In the genomic region with DNA sequence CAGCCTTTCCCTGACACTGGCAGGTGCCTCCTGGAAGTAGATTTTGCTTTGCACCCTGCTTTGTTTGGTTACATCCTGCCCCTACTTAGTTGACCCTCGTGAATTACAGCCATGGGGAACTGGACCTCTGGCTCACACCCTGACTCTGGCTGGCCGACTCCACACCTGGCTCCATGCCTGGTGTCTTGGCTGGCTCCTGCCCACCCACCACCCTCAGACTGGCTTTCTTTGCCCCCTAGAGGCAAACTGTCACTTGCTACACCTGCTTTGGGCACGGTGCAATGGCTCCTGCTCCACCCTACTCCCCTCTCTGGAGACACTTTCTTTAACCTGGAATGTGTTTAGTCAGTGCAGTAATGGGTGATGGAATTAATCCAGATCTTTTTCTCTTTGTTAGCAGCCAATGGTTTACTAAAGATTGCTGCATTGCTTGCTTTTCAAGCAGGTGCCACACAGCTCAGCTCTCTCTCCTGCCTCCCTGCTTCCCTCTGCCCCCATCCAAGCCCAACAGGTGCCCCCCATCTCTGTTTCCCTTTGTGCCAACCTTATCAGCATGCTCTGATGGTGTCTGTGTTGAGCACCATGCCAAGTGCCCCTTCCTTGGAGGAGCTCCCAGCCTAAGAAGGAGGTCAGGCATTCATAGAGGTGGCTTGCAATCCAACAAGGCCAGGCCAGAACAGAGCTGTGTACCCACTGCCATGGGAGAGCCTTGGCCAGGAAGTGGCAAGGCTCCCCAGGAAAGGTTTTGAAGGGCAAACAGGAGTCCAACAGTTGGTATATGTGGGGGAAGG, we compare ENCODE assay signal across 16 cellular contexts. TPM values are rescaled to one million over a fixed set of nuclear protein-coding genes. Genes with fewer than 3 reads are reported as not detected.
DNase-seq lines count a peak whose midpoint lies in the region; ATAC-seq and TF ChIP-seq lines count a peak whose summit lies in the region.
"Had no signal": no experiment of that assay in that cellular context is flagged by ENCODE, and none has a peak within 500 bp of the region (broad histone marks: within the 10 kb centered on the region; RNA-seq: fewer than 3 reads in every experiment).

No MANE protein-coding gene starts in this region.

- H3K4me3 ChIP-seq in neural progenitor cell (no peak overlapping the region), upper lobe of left lung (no peak overlapping the region)
- H3K4me3 ChIP-seq in CD4-positive, alpha-beta memory T cell (ENCODE audit: low read length in 2 of 2) = no peak overlapping the region
- H3K4me3 ChIP-seq: HAP-1 had no signal

- H3K36me3 ChIP-seq in neural progenitor cell (no peaks in the 10 kb centered on the region), upper lobe of left lung (no peaks in the 10 kb centered on the region)
- no peaks in the 10 kb centered on the region for H3K36me3 ChIP-seq in CD4-positive, alpha-beta memory T cell (ENCODE audit: insufficient read depth, low read length)
- H3K36me3 ChIP-seq: HAP-1 had no signal

- H3K36me3 Mint-ChIP-seq in neural progenitor cell = no peaks in the 10 kb centered on the region
- H3K36me3 Mint-ChIP-seq in CD4-positive, alpha-beta memory T cell = no peaks in the 10 kb centered on the region

- POLR2A ChIA-PET in CD4-positive, alpha-beta memory T cell (lab: Charles Lee; ENCODE audit: partially characterized antibody) = no interaction called here

- peak; percentile 60 for ATAC-seq in left ventricle myocardium superior
- ATAC-seq in Right ventricle myocardium inferior = no peak
- ATAC-seq in GM21390 (IDR thresholded peaks at IDR 0.05; ENCODE audit: unreplicated experiment) = no peak
- ATAC-seq in upper lobe of left lung (ENCODE audit: low FRiP score in 2 of 2) = no peak

- H3K4me3 Mint-ChIP-seq in neural progenitor cell = no peak overlapping the region
- no peak overlapping the region for H3K4me3 Mint-ChIP-seq in CD4-positive, alpha-beta memory T cell

- no peaks in the 10 kb centered on the region for H3K79me2 ChIP-seq in neural progenitor cell (ENCODE audit: low read depth)

- H3K27me3 ChIP-seq in neural progenitor cell (peaks cover under 1% of the 10 kb centered on the region), upper lobe of left lung (no peaks in the 10 kb centered on the region)
- H3K27me3 ChIP-seq in CD4-positive, alpha-beta memory T cell (ENCODE audit: insufficient read depth, low read length) = no peaks in the 10 kb centered on the region

- CTCF ChIA-PET in CD4-positive, alpha-beta memory T cell (lab: Charles Lee; ENCODE audit: partially characterized antibody) = no interaction called here

- no peak overlapping the region for H3K4me2 ChIP-seq in neural progenitor cell

- TF ChIP-seq CTCF in neural progenitor cell (IDR thresholded peaks at IDR 0.05) = peak; percentile 5
- no peak for TF ChIP-seq CTCF in upper lobe of left lung (IDR thresholded peaks at IDR 0.05)

- intact Hi-C loops in left ventricle myocardium superior (cut with micrococcal nuclease) (no loop called here), Right ventricle myocardium inferior (cut with DNase I) (no loop called here)
- intact Hi-C loops in CD4-positive, alpha-beta memory T cell (cut with micrococcal nuclease) = no loop called here

- H3K4me1 Mint-ChIP-seq in neural progenitor cell = peaks cover 12% of the 10 kb centered on the region
- H3K4me1 Mint-ChIP-seq in CD4-positive, alpha-beta memory T cell = no peaks in the 10 kb centered on the region

- WGBS in upper lobe of left lung, 2 donors = 40 to 68% methylated on average over 3 of the region's 3 CpGs

- H3K4me1 ChIP-seq in neural progenitor cell (peaks cover 14% of the 10 kb centered on the region), upper lobe of left lung (no peaks in the 10 kb centered on the region)
- H3K4me1 ChIP-seq in CD4-positive, alpha-beta memory T cell (ENCODE audit: insufficient read depth, low read length) = no peaks in the 10 kb centered on the region
- H3K4me1 ChIP-seq: HAP-1 had no signal

- no peak overlapping the region for H3K27ac Mint-ChIP-seq in neural progenitor cell
- no peak overlapping the region for H3K27ac Mint-ChIP-seq in CD4-positive, alpha-beta memory T cell

- no peak overlapping the region for H3K9ac ChIP-seq in neural progenitor cell

- no peaks in the 10 kb centered on the region for H3K9me3 ChIP-seq in neural progenitor cell (ENCODE audit: low read depth)
- H3K9me3 ChIP-seq in CD4-positive, alpha-beta memory T cell (ENCODE audit: control insufficient read depth in 1 of 2, low read length in 2 of 2) = no peaks in the 10 kb centered on the region
- H3K9me3 ChIP-seq in upper lobe of left lung = no peaks in the 10 kb centered on the region
- H3K9me3 ChIP-seq: HAP-1 had no signal

- no peak overlapping the region for H2AFZ ChIP-seq in neural progenitor cell (replicated peaks)

- no peaks in the 10 kb centered on the region for H3F3A ChIP-seq in neural progenitor cell (ENCODE audit: low read depth)

- H3K9me3 Mint-ChIP-seq in neural progenitor cell = no peaks in the 10 kb centered on the region
- H3K9me3 Mint-ChIP-seq in CD4-positive, alpha-beta memory T cell = no peaks in the 10 kb centered on the region

- TF ChIP-seq POLR2A in upper lobe of left lung (IDR thresholded peaks at IDR 0.05) = no peak

- H4K20me1 ChIP-seq in neural progenitor cell (ENCODE audit: low read depth) = no peaks in the 10 kb centered on the region

- H3K27ac ChIP-seq in neural progenitor cell (no peak overlapping the region), upper lobe of left lung (no peak overlapping the region)
- H3K27ac ChIP-seq in CD4-positive, alpha-beta memory T cell (ENCODE audit: low read depth, low read length) = no peak overlapping the region
- H3K27ac ChIP-seq: C4-2B had no signal

- no peak for TF ChIP-seq EP300 in upper lobe of left lung (IDR thresholded peaks at IDR 0.05)

- H3K27me3 Mint-ChIP-seq in neural progenitor cell (ENCODE audit: insufficient read depth, low read depth) = peaks cover 23% of the 10 kb centered on the region
- peaks cover 0 to 16% of the 10 kb centered on the region in 2 donors for H3K27me3 Mint-ChIP-seq in CD4-positive, alpha-beta memory T cell

- DNase-seq in left ventricle myocardium superior (no peak), Right ventricle myocardium inferior (ENCODE audit: missing footprints) (no peak), cerebellar cortex (ENCODE audit: low spot score) (peak; percentile 96), neural progenitor cell (ENCODE audit: low spot score) (no peak), NK-92 (lab: John Stamatoyannopoulos, UW; ENCODE audit: unreplicated experiment) (no peak), upper lobe of left lung (no peak)
- DNase-seq in CD4-positive, alpha-beta memory T cell = no peak
- DNase-seq: EL, NCI-H1417 treated with DMSO at 0.1 percent for 48 hours, NCI-H2029 treated with DMSO at 0.1 percent for 48 hours, NCI-H2171 treated with DMSO at 0.1 percent for 48 hours, NCI-H748 treated with DMSO at 0.1 percent for 48 hours had no signal

RNA-seq across cellular contexts. Expression of a gene that starts 38.4 kb away (rescaled TPM):
- total RNA-seq in left ventricle myocardium superior (not detected), Right ventricle myocardium inferior (not detected), neural progenitor cell (ENCODE audit: low replicate concordance) (0.22 and 0.59 TPM in 2 replicates), upper lobe of left lung (10 to 100 TPM; 27.2 to 64.6 (median 54.7) TPM)
- total RNA-seq in CD4-positive, alpha-beta memory T cell = not detected
- polyA plus RNA-seq in CD4-positive, alpha-beta memory T cell = not detected
- total RNA-seq: NCI-H460 had no signal

Comparison
In these comparisons a context has a peak if more than half of its experiments do, and no peak if none do; other contexts are left out.
1. RNA of a gene that starts 38.4 kb away (total RNA-seq): 27.2 to 64.6 TPM in upper lobe of left lung; 0.22 to 0.59 TPM in neural progenitor cell, not detected in CD4-positive, alpha-beta memory T cell, not detected in Right ventricle myocardium inferior (single experiment) and not detected in left ventricle myocardium superior (single experiment); every median in the first group is over 10 times any median in the second.